In the genomic region with DNA sequence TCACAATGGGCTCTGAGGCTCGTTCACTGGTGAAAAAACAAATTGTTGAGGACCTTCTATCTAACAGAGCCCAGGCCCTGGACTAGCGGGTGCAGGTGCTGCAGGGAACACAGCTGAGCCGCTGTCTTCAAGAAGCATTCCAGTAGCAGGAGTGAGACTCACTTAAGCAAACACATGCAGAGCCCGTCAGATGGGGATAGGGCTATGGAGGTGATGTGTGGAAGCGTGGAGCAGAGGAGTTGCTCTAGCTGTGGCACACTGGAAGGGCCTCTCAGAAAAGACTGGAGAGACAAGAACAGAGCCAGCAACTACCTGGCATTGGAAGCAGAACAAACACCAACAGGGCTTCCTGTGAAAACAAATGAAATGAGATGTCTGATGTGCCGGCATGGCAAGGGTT, we compare ENCODE assay signal across 2 cellular contexts.
TF ChIP-seq lines count a peak whose summit lies in the region.

No MANE protein-coding gene starts in this region.

TF ChIP-seq in GM23338, 12 proteins besides CTCF, POLR2A, EP300 and RAD21:
- no peak for TF ChIP-seq ZNF114 (CRISPR knock-in tag; IDR thresholded peaks at IDR 0.05)
- no peak for TF ChIP-seq ZNF331 (CRISPR knock-in tag; IDR thresholded peaks at IDR 0.05; ENCODE audit: low read depth)
- no peak for TF ChIP-seq POLR2AphosphoS5 (IDR thresholded peaks at IDR 0.05; ENCODE audit: low read depth)

TF ChIP-seq in K562, 482 proteins besides CTCF, POLR2A, EP300 and RAD21:
- TF ChIP-seq, protein P1, sequence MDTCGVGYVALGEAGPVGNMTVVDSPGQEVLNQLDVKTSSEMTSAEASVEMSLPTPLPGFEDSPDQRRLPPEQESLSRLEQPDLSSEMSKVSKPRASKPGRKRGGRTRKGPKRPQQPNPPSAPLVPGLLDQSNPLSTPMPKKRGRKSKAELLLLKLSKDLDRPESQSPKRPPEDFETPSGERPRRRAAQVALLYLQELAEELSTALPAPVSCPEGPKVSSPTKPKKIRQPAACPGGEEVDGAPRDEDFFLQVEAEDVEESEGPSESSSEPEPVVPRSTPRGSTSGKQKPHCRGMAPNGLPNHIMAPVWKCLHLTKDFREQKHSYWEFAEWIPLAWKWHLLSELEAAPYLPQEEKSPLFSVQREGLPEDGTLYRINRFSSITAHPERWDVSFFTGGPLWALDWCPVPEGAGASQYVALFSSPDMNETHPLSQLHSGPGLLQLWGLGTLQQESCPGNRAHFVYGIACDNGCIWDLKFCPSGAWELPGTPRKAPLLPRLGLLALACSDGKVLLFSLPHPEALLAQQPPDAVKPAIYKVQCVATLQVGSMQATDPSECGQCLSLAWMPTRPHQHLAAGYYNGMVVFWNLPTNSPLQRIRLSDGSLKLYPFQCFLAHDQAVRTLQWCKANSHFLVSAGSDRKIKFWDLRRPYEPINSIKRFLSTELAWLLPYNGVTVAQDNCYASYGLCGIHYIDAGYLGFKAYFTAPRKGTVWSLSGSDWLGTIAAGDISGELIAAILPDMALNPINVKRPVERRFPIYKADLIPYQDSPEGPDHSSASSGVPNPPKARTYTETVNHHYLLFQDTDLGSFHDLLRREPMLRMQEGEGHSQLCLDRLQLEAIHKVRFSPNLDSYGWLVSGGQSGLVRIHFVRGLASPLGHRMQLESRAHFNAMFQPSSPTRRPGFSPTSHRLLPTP (IDR thresholded peaks at IDR 0.05; ENCODE audit: borderline replicate concordance, extremely low read depth, insufficient read length): no peak
- TF ChIP-seq ZNF3 (CRISPR knock-in tag; IDR thresholded peaks at IDR 0.05) (no peak), EZH2 (IDR thresholded peaks at IDR 0.05; ENCODE audit: borderline replicate concordance, low read depth, low read length) (0 out of 2 replicates have a peak, but pooled peaks have one; percentile 36), BCL6 (CRISPR knock-in tag; IDR thresholded peaks at IDR 0.05) (no peak)
- TF ChIP-seq, protein P2, sequence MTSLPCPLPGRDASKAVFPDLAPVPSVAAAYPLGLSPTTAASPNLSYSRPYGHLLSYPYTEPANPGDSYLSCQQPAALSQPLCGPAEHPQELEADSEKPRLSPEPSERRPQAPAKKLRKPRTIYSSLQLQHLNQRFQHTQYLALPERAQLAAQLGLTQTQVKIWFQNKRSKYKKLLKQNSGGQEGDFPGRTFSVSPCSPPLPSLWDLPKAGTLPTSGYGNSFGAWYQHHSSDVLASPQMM (CRISPR knock-in tag; IDR thresholded peaks at IDR 0.05): no peak
